8 cellular contexts compared by ENCODE assay signal in genomic region chr4:74794341-74794801, GRCh38. TPM values are rescaled to one million over a fixed set of nuclear protein-coding genes. Genes with fewer than 3 reads are reported as not detected.
DNase-seq lines count a peak whose midpoint lies in the region; ATAC-seq and TF ChIP-seq lines count a peak whose summit lies in the region.

A gene with protein sequence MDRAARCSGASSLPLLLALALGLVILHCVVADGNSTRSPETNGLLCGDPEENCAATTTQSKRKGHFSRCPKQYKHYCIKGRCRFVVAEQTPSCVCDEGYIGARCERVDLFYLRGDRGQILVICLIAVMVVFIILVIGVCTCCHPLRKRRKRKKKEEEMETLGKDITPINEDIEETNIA (minus strand): TSS chr4:74794523. CDS start chr4:74794325, 198 bp downstream.

- DNase-seq in COR-L47 (lab: John Stamatoyannopoulos, UW) (peak; percentile 75), fibroblast of the aortic adventitia (ENCODE audit: low read depth) (peak; percentile 7), neural crest cell (ENCODE audit: low read depth, low spot score) (peak; percentile 7)
- no peak for DNase-seq in activated CD8-positive, alpha-beta memory T cell treated with anti-CD3 and anti-CD28 coated beads, Interleukin-2, amount 10 ng/mL, durations not matched to agents 7 days and 5 days

- peak within 1 kb of the TSS; percentile 88 for H3K4me3 Mint-ChIP-seq in neural crest cell
- H3K4me3 Mint-ChIP-seq in activated CD8-positive, alpha-beta memory T cell treated with anti-CD3 and anti-CD28 coated beads, Interleukin-2, amount 10 ng/mL, durations not matched to agents 7 days and 5 days: no peak within 1 kb of the TSS

- peak; percentile 46 for ATAC-seq in HG02981 (IDR thresholded peaks at IDR 0.05; ENCODE audit: unreplicated experiment)
- ATAC-seq in SK-N-SH treated with all-trans-retinoic acid at 6 μM for 48 hours: peak; percentile 66
- no peak for ATAC-seq in HG03025 (IDR thresholded peaks at IDR 0.05; ENCODE audit: low FRiP score, unreplicated experiment)
- ATAC-seq in HG03039 (IDR thresholded peaks at IDR 0.05; ENCODE audit: unreplicated experiment): no peak
- ATAC-seq in activated CD8-positive, alpha-beta memory T cell treated with anti-CD3 and anti-CD28 coated beads, Interleukin-2, amount 10 ng/mL, durations not matched to agents 7 days and 5 days: no peak

- peak within 1 kb of the TSS; percentile 65 for H3K4me3 ChIP-seq in fibroblast of the aortic adventitia (ENCODE audit: low read depth, low read length)

- CTCF ChIA-PET in activated CD8-positive, alpha-beta memory T cell treated with anti-CD3 and anti-CD28 coated beads, Interleukin-2, amount 10 ng/mL, durations not matched to agents 7 days and 5 days (lab: Charles Lee): no interaction called here

- H3K36me3 Mint-ChIP-seq in neural crest cell (ENCODE audit: low read depth): no peaks in the 10 kb centered on the region
- no peaks in the 10 kb centered on the region for H3K36me3 Mint-ChIP-seq in activated CD8-positive, alpha-beta memory T cell treated with anti-CD3 and anti-CD28 coated beads, Interleukin-2, amount 10 ng/mL, durations not matched to agents 7 days and 5 days

- no peaks in the 10 kb centered on the region for H3K9me3 Mint-ChIP-seq in neural crest cell
- H3K9me3 Mint-ChIP-seq in activated CD8-positive, alpha-beta memory T cell treated with anti-CD3 and anti-CD28 coated beads, Interleukin-2, amount 10 ng/mL, durations not matched to agents 7 days and 5 days (ENCODE audit: low read depth): no peaks in the 10 kb centered on the region

- peaks cover 10% of the 10 kb centered on the region for H3K4me1 Mint-ChIP-seq in neural crest cell
- H3K4me1 Mint-ChIP-seq in activated CD8-positive, alpha-beta memory T cell treated with anti-CD3 and anti-CD28 coated beads, Interleukin-2, amount 10 ng/mL, durations not matched to agents 7 days and 5 days: no peaks in the 10 kb centered on the region

- TF ChIP-seq CTCF in fibroblast of the aortic adventitia (IDR thresholded peaks at IDR 0.05; ENCODE audit: insufficient read depth, low read length): peak; percentile 30
- peak; percentile 58 for TF ChIP-seq CTCF in neural crest cell (conservative IDR thresholded peaks at IDR 0.05)

- H3K27ac Mint-ChIP-seq in neural crest cell (ENCODE audit: unreplicated experiment): no peak within 1 kb of the TSS
- no peak within 1 kb of the TSS for H3K27ac Mint-ChIP-seq in activated CD8-positive, alpha-beta memory T cell treated with anti-CD3 and anti-CD28 coated beads, Interleukin-2, amount 10 ng/mL, durations not matched to agents 7 days and 5 days

- peaks cover 75% of the 10 kb centered on the region for H3K27me3 Mint-ChIP-seq in neural crest cell (ENCODE audit: low read depth)
- H3K27me3 Mint-ChIP-seq in activated CD8-positive, alpha-beta memory T cell treated with anti-CD3 and anti-CD28 coated beads, Interleukin-2, amount 10 ng/mL, durations not matched to agents 7 days and 5 days: peaks cover 39% of the 10 kb centered on the region

TF ChIP-seq in SK-N-SH treated with all-trans-retinoic acid at 6 μM for 48 hours, 23 proteins besides CTCF, POLR2A, EP300 and RAD21:
- TF ChIP-seq TSHZ2 (CRISPR knock-in tag; IDR thresholded peaks at IDR 0.05): no peak
- no peak for TF ChIP-seq ESRRG (CRISPR knock-in tag; IDR thresholded peaks at IDR 0.05)
- no peak for TF ChIP-seq SNAI2 (CRISPR knock-in tag; IDR thresholded peaks at IDR 0.05)
- TF ChIP-seq RARB (CRISPR knock-in tag; IDR thresholded peaks at IDR 0.05): no peak
- no peak for TF ChIP-seq GLIS3 (CRISPR knock-in tag; IDR thresholded peaks at IDR 0.05)
- no peak for TF ChIP-seq TOX (CRISPR knock-in tag; IDR thresholded peaks at IDR 0.05; ENCODE audit: borderline replicate concordance)
- no peak for TF ChIP-seq ARNTL (CRISPR knock-in tag; IDR thresholded peaks at IDR 0.05; ENCODE audit: borderline replicate concordance, low read depth)

RNA-seq across cellular contexts. Expression of the gene that starts here (rescaled TPM):
- 0.81 TPM in 1 of 2 replicates, not detected in the other for total RNA-seq in fibroblast of the aortic adventitia (ENCODE audit: low replicate concordance)
- 0.14 TPM in 1 of 2 replicates, not detected in the other for total RNA-seq in neural crest cell
- total RNA-seq in activated CD8-positive, alpha-beta memory T cell treated with anti-CD3 and anti-CD28 coated beads, Interleukin-2, amount 10 ng/mL, durations not matched to agents 7 days and 5 days: not detected

Comparison
In these comparisons a context has a peak if more than half of its experiments do, and no peak if none do; other contexts are left out.
1. Peak in DNase-seq and H3K4me3 ChIP-seq in fibroblast of the aortic adventitia; RNA of the gene not detected or under 1 TPM.
2. Peak in DNase-seq in neural crest cell; RNA of the gene not detected or under 1 TPM.
3. ATAC-seq: peak in HG02981 (single experiment) and SK-N-SH treated with all-trans-retinoic acid at 6 μM for 48 hours (single experiment); none in HG03025 (single experiment), HG03039 (single experiment) and activated CD8-positive, alpha-beta memory T cell treated with anti-CD3 and anti-CD28 coated beads, Interleukin-2, amount 10 ng/mL, durations not matched to agents 7 days and 5 days (single experiment).